15 cellular contexts compared by ENCODE assay signal in the genomic region with DNA sequence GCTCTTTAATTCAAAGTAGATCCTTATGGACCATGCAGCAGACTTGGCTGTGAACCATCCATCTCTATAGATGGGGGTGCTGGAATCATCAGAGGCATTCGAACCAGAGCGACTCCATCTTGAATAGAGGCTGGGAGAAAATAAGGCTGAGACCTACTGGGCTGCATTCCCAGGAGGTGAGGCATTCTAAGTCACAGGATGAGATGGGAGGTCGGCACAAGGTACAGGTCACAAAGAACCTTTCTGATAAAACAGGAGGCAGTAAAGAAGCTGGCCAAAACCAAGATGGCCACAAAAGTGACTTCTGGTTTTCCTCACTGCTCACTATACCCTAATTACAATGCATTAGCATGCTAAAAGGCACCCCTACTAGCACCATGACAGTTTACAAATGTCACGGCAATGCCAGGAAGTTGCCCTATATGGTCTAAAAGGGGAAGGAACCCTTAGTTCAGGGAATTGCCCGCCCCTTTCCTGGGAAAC.
"Had no signal": no experiment of that assay in that cellular context is flagged by ENCODE, and none has a peak within 500 bp of the region (broad histone marks: within the 10 kb centered on the region; RNA-seq: fewer than 3 reads in every experiment).

No MANE protein-coding gene starts in this region.

- DNase-seq: activated effector memory CD4-positive, alpha-beta T cell treated with Interleukin-2 at 50 U/mL for 16 hours; activated T-cell treated with anti-CD3 and anti-CD28 coated beads, Interleukin-2, amount 50 U/mL, for 1 hour; amniotic stem cell; hippocampal formation; left cardiac atrium; small intestine; stomach; WERI-Rb-1 had no signal

- H3K27me3 Mint-ChIP-seq: activated naive CD4-positive, alpha-beta T cell treated with anti-CD3 and anti-CD28 coated beads, Interleukin-2, amount 50 U/mL, for 24 hours had no signal

- H3K4me3 ChIP-seq: lower lobe of right lung, stomach, thoracic aorta had no signal

- H3K27ac Mint-ChIP-seq: activated naive CD4-positive, alpha-beta T cell treated with anti-CD3 and anti-CD28 coated beads, Interleukin-2, amount 50 U/mL, for 24 hours; dendritic cell treated with granulocyte-macrophage colony-stimulating factor and Interleukin-4, amounts not matched to agents 40 ng/mL and 50 ng/mL, for 4 days; mesothelial cell of epicardium; T-helper 2 cell treated with Interferon-gamma antibody and Interleukin-4, amounts not matched to agents 5 μg/mL and 100 μg/mL, for 36 hours had no signal

- H3K36me3 Mint-ChIP-seq: activated naive CD4-positive, alpha-beta T cell treated with anti-CD3 and anti-CD28 coated beads, Interleukin-2, amount 50 U/mL, for 24 hours; brain; mesothelial cell of epicardium had no signal

- H3K36me3 ChIP-seq: lower lobe of right lung, stomach, thoracic aorta, WERI-Rb-1 had no signal

- H3K9me3 Mint-ChIP-seq: activated naive CD4-positive, alpha-beta T cell treated with anti-CD3 and anti-CD28 coated beads, Interleukin-2, amount 50 U/mL, for 24 hours; dendritic cell treated with granulocyte-macrophage colony-stimulating factor and Interleukin-4, amounts not matched to agents 40 ng/mL and 50 ng/mL, for 4 days; mesothelial cell of epicardium; T-helper 2 cell treated with Interferon-gamma antibody and Interleukin-4, amounts not matched to agents 5 μg/mL and 100 μg/mL, for 36 hours had no signal

- H3K4me3 Mint-ChIP-seq: activated naive CD4-positive, alpha-beta T cell treated with anti-CD3 and anti-CD28 coated beads, Interleukin-2, amount 50 U/mL, for 24 hours; brain; dendritic cell treated with granulocyte-macrophage colony-stimulating factor and Interleukin-4, amounts not matched to agents 40 ng/mL and 50 ng/mL, for 4 days; mesothelial cell of epicardium; T-helper 2 cell treated with Interferon-gamma antibody and Interleukin-4, amounts not matched to agents 5 μg/mL and 100 μg/mL, for 36 hours had no signal
